In genomic region chr12:104250366-104251125, GRCh38 we compare ENCODE assay signal across 22 cellular contexts.
"Had no signal": no experiment of that assay in that cellular context is flagged by ENCODE, and none has a peak within 500 bp of the region (broad histone marks: within the 10 kb centered on the region; RNA-seq: fewer than 3 reads in every experiment).

No MANE protein-coding gene starts in this region.

- H3K9me3 ChIP-seq: gastroesophageal sphincter, heart left ventricle, thoracic aorta had no signal

- ATAC-seq: effector memory CD8-positive, alpha-beta T cell; esophagus mucosa; gastroesophageal sphincter; natural killer cell treated with Interleukin-12 subunit alpha and Interleukin-12 subunit beta and Interleukin-15 and Interleukin-18, amount 100 ng/mL, for 72 hours had no signal

- H3K4me3 ChIP-seq: gastroesophageal sphincter, lung, thoracic aorta had no signal

- H3K36me3 ChIP-seq: gastroesophageal sphincter, heart left ventricle, thoracic aorta had no signal

- H3K27ac ChIP-seq: gastroesophageal sphincter, thoracic aorta had no signal

- H3K27me3 ChIP-seq: gastroesophageal sphincter, heart left ventricle had no signal

- DNase-seq: activated CD4-positive, alpha-beta T cell treated with anti-CD3 and anti-CD28 coated beads for 1 hour; activated CD8-positive, alpha-beta memory T cell treated with anti-CD3 and anti-CD28 coated beads for 24 hours; activated CD8-positive, alpha-beta memory T cell treated with anti-CD3 and anti-CD28 coated beads, Interleukin-2, amount 50 U/mL, for 4 hours; activated naive CD4-positive, alpha-beta T cell treated with Interleukin-2 at 50 U/mL for 16 hours; activated naive CD8-positive, alpha-beta T cell treated with anti-CD3 and anti-CD28 coated beads for 36 hours; activated T-cell treated with anti-CD3 and anti-CD28 coated beads, Interleukin-2, amount 50 U/mL, for 24 hours; central memory CD4-positive, alpha-beta T cell; effector memory CD8-positive, alpha-beta T cell; heart left ventricle; islet precursor cell; midbrain; retina; stimulated activated CD4-positive, alpha-beta T cell treated with anti-CD3 and anti-CD28 coated beads, Interleukin-4, amount 100 ng/mL, for 24 hours; stimulated activated naive CD4-positive, alpha-beta T cell treated with Interleukin-2 at 50 U/mL for 16 hours; T-helper 9 cell had no signal

- FAIRE-seq: astrocyte, endothelial cell of umbilical vein had no signal

- H3K4me1 ChIP-seq: gastroesophageal sphincter had no signal
